ENCODE assay signal across 18 cellular contexts in genomic region chr1:211628446-211628845, GRCh38. TPM values are rescaled to one million over a fixed set of nuclear protein-coding genes. Genes with fewer than 3 reads are reported as not detected.
"Had no signal": no experiment of that assay in that cellular context is flagged by ENCODE, and none has a peak within 500 bp of the region (broad histone marks: within the 10 kb centered on the region; RNA-seq: fewer than 3 reads in every experiment).

No MANE protein-coding gene starts in this region.

- H3K27me3 Mint-ChIP-seq: effector memory CD8-positive, alpha-beta T cell had no signal

- H3K27ac ChIP-seq: epithelial cell of prostate, esophagus muscularis mucosa, gastrocnemius medialis, heart right ventricle, ovary had no signal

- ATAC-seq: effector memory CD8-positive, alpha-beta T cell; gastrocnemius medialis; heart right ventricle; naive thymus-derived CD8-positive, alpha-beta T cell; right cardiac atrium had no signal

- H3K27ac Mint-ChIP-seq: dendritic cell treated with granulocyte-macrophage colony-stimulating factor and Interleukin-4, amounts not matched to agents 40 ng/mL and 50 ng/mL, for 4 days; effector memory CD8-positive, alpha-beta T cell; progenitor cell of endocrine pancreas had no signal

- H3K4me3 Mint-ChIP-seq: dendritic cell treated with granulocyte-macrophage colony-stimulating factor and Interleukin-4, amounts not matched to agents 40 ng/mL and 50 ng/mL, for 4 days; effector memory CD8-positive, alpha-beta T cell; naive thymus-derived CD8-positive, alpha-beta T cell had no signal

- H3K9me3 ChIP-seq: esophagus muscularis mucosa, gastrocnemius medialis, heart right ventricle, ovary had no signal

- DNase-seq: effector memory CD8-positive, alpha-beta T cell; gastrocnemius medialis; heart right ventricle; hypothalamus; kidney glomerular epithelial cell; mesendoderm; naive thymus-derived CD8-positive, alpha-beta T cell; nucleus accumbens; ovary; right cardiac atrium; stimulated activated CD4-positive, alpha-beta T cell treated with anti-CD3 and anti-CD28 coated beads, Interleukin-2, amount 100 ng/mL, for 48 hours; stimulated activated naive CD4-positive, alpha-beta T cell treated with Interleukin-2 at 50 U/mL for 16 hours; trophoblast cell had no signal

- H3K4me3 ChIP-seq: esophagus muscularis mucosa, gastrocnemius medialis, heart right ventricle, ovary, smooth muscle cell had no signal

- H3K36me3 Mint-ChIP-seq: naive thymus-derived CD8-positive, alpha-beta T cell had no signal

- H3K4me1 ChIP-seq: gastrocnemius medialis had no signal

- H3K9me3 Mint-ChIP-seq: dendritic cell treated with granulocyte-macrophage colony-stimulating factor and Interleukin-4, amounts not matched to agents 40 ng/mL and 50 ng/mL, for 4 days; effector memory CD8-positive, alpha-beta T cell; naive thymus-derived CD8-positive, alpha-beta T cell had no signal

- H3K36me3 ChIP-seq: esophagus muscularis mucosa, gastrocnemius medialis, heart right ventricle, ovary had no signal

- H3K27me3 ChIP-seq: esophagus muscularis mucosa, gastrocnemius medialis, heart right ventricle, ovary had no signal

RNA-seq across cellular contexts. Expression of gene NEK2, which starts 47.0 kb away (rescaled TPM):
- total RNA-seq: esophagus muscularis mucosa, gastrocnemius medialis had no signal
